ENCODE assay signal across 8 cellular contexts in the genomic region with DNA sequence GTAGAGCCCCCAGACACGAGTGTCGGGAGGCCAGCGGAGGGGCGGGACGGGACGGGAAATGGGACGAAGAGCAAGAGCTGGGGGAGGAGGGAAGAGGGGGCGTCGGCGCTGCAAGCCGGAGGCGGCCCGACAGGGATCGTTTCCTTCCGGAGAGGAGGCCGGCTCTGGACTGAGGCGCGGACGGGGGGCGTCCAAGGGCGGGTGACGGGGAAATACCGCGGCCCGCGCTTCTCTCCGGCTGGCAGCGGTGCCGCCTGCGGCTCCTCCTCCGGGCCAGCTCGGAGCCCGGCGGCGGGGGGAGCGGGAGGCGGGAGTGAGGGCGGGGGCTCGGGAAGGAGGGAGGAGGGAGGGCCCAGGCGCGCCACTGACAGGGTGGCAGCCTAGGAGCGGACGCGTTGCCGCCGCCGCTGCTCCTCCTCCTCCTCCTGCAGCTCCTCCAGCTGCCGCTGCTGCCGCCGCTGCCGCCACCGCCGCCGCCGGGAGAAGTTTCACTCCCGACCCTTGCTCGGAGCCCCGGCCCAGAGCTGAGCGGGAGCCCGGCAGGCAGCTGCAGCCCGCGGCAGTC. TPM values are rescaled to one million over a fixed set of nuclear protein-coding genes. Genes with fewer than 3 reads are reported as not detected.
DNase-seq lines count a peak whose midpoint lies in the region; ATAC-seq and TF ChIP-seq lines count a peak whose summit lies in the region.

A gene (plus strand): TSS at position 364 of the 565 bp plus-strand sequence.

- intact Hi-C loops in sigmoid colon (cut with DNase I), result loop anchor here (2.0 to 10.0 kb wide), 4 partner anchors 238 to 1513 kb away; no protein-coding TSS in a partner anchor

- TF ChIP-seq POLR2A in sigmoid colon (IDR thresholded peaks at IDR 0.05), result no peak

- peak in 1 of 4 experiments; percentile 15 for TF ChIP-seq CTCF in sigmoid colon (IDR thresholded peaks at IDR 0.05)

- 0 to 1% methylated on average over 60 to 62 of the region's 62 CpGs for WGBS in sigmoid colon, 2 donors

- peak; percentile 78 for DNase-seq in DMS 273 (lab: John Stamatoyannopoulos, UW; ENCODE audit: unreplicated experiment)
- DNase-seq in SKM-1 treated with dmso at 0.1 percent for 144 hours (lab: John Stamatoyannopoulos, UW; ENCODE audit: unreplicated experiment), result peak; percentile 74
- no peak for DNase-seq in central memory CD8-positive, alpha-beta T cell (ENCODE audit: low spot score in 2 of 2)
- peak; percentile 6 to 16 (median 13) for DNase-seq in immature natural killer cell
- peak; percentile 90 for DNase-seq in sigmoid colon
- no peak for DNase-seq in HT-29 (ENCODE audit: low spot score)

- H3K9me3 Mint-ChIP-seq in central memory CD8-positive, alpha-beta T cell, result no peaks in the 10 kb centered on the region
- peaks cover 1 to 10% (median 5%) of the 10 kb centered on the region in 6 donors for H3K9me3 Mint-ChIP-seq in immature natural killer cell

- peaks cover 63% of the 10 kb centered on the region for H3K27me3 Mint-ChIP-seq in central memory CD8-positive, alpha-beta T cell
- H3K27me3 Mint-ChIP-seq in immature natural killer cell (ENCODE audit: low read depth in 3 of 3), result peaks cover 6 to 20% (median 9%) of the 10 kb centered on the region in 3 donors

- H3K27ac Mint-ChIP-seq in central memory CD8-positive, alpha-beta T cell (ENCODE audit: low read depth), result no peak within 1 kb of the TSS
- H3K27ac Mint-ChIP-seq in immature natural killer cell, result no peak within 1 kb of the TSS

- H3K27ac ChIP-seq in HUES48 (ENCODE audit: low read depth, low read length) (no peak within 1 kb of the TSS), sigmoid colon (peak within 1 kb of the TSS; percentile 73 to 81 (median 79))

- peak; percentile 66 for ATAC-seq in GM21423 (IDR thresholded peaks at IDR 0.05; ENCODE audit: unreplicated experiment)
- peak; percentile 45 for ATAC-seq in central memory CD8-positive, alpha-beta T cell (replicated peaks; ENCODE audit: extremely low read depth, poor library complexity, severe bottlenecking)

- H3K36me3 ChIP-seq in HUES48 (ENCODE audit: control insufficient read depth, insufficient read depth, low read length) (no peaks in the 10 kb centered on the region), sigmoid colon (no peaks in the 10 kb centered on the region)

- no peak for TF ChIP-seq EP300 in sigmoid colon (IDR thresholded peaks at IDR 0.05)

- peaks cover 1% of the 10 kb centered on the region for H3K36me3 Mint-ChIP-seq in central memory CD8-positive, alpha-beta T cell (ENCODE audit: insufficient read depth)
- peaks cover 3 to 8% (median 3%) of the 10 kb centered on the region in 3 donors for H3K36me3 Mint-ChIP-seq in immature natural killer cell

- H3K27me3 ChIP-seq in HUES48 (ENCODE audit: control insufficient read depth, insufficient read depth, low read length) (peaks cover 54% of the 10 kb centered on the region), sigmoid colon (peaks cover 0 to 23% (median 0%) of the 10 kb centered on the region in 3 donors)

- H3K9me3 ChIP-seq in HUES48 (ENCODE audit: control insufficient read depth, insufficient read depth, low read length), result no peaks in the 10 kb centered on the region
- no peaks in the 10 kb centered on the region for H3K9me3 ChIP-seq in sigmoid colon

- peak within 1 kb of the TSS; percentile 35; the same call in 1 of the 2 replicates for H3K9ac ChIP-seq in HUES48 (ENCODE audit: low read depth, low read length)

- H3K4me3 Mint-ChIP-seq in central memory CD8-positive, alpha-beta T cell, result peak within 1 kb of the TSS; percentile 81
- peak within 1 kb of the TSS; percentile 71 to 87 (median 80) for H3K4me3 Mint-ChIP-seq in immature natural killer cell

- H3K4me3 ChIP-seq in HUES48 (ENCODE audit: low read depth, low read length) (peak within 1 kb of the TSS; percentile 80), sigmoid colon (peak within 1 kb of the TSS; percentile 57 to 80 (median 70))

- peaks cover 17% of the 10 kb centered on the region for H3K4me1 Mint-ChIP-seq in central memory CD8-positive, alpha-beta T cell
- peaks cover 14 to 24% of the 10 kb centered on the region in 2 donors for H3K4me1 Mint-ChIP-seq in immature natural killer cell

- peaks cover 4% of the 10 kb centered on the region; the same call in 1 of the 2 replicates for H3K4me1 ChIP-seq in HUES48 (ENCODE audit: control insufficient read depth, insufficient read depth, low read length)
- H3K4me1 ChIP-seq in sigmoid colon, result peaks cover 0 to 28% (median 20%) of the 10 kb centered on the region in 4 donors

RNA-seq across cellular contexts. Expression of the gene that starts here (rescaled TPM):
- under 1 TPM; 0.06 to 0.84 (median 0.31) TPM for polyA plus RNA-seq in immature natural killer cell
- total RNA-seq in sigmoid colon, result 1 to 10 TPM in 3 of 4 donors, under 1 TPM in 1; 0.99 to 3.3 (median 2.3) TPM
- under 1 TPM in 2 of 3 donors, not detected in 1; under 0.01 to 0.50 TPM for polyA plus RNA-seq in sigmoid colon
- total RNA-seq in HT-29 (2014; rRNA removed; shearing (Covaris generic)), result not detected in 2 replicates

Comparison
In these comparisons a context has a peak if more than half of its experiments do, and no peak if none do; other contexts are left out.
1. Peak in DNase-seq in immature natural killer cell; RNA of the gene not detected or under 1 TPM.
2. DNase-seq: peak in DMS 273 (single experiment), SKM-1 treated with dmso at 0.1 percent for 144 hours (single experiment) and sigmoid colon (single experiment); none in central memory CD8-positive, alpha-beta T cell (0 of 2) and HT-29 (single experiment).